Comparison of ENCODE assay signal across 20 cellular contexts in the genomic region with DNA sequence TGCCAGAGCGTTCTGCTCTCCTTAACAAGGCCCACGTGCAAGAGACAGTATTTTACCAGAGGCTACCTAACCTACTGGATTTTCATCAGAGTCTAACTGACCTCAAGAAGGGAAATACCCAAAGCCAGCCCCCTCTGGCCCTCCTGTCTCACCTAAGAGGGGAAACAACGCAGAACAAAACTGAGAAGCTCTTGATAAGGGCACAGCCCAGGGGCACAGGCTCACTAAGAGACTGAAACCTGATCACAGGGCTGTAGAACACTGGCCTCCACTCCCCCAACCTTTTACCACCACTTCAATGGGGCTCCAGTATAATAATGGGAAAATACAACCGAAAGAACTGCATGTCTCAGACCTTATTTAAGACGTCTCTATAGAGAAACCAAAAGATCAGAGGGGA.
DNase-seq lines count a peak whose midpoint lies in the region; ATAC-seq and TF ChIP-seq lines count a peak whose summit lies in the region.
"Had no signal": no experiment of that assay in that cellular context is flagged by ENCODE, and none has a peak within 500 bp of the region (broad histone marks: within the 10 kb centered on the region; RNA-seq: fewer than 3 reads in every experiment).

No MANE protein-coding gene starts in this region.

- no peaks in the 10 kb centered on the region for H3K27me3 Mint-ChIP-seq in type B pancreatic cell
- H3K27me3 Mint-ChIP-seq: naive B cell had no signal

- no peaks in the 10 kb centered on the region for H3K4me1 Mint-ChIP-seq in stimulated activated effector memory CD8-positive, alpha-beta T cell treated with anti-CD3 and anti-CD28 coated beads, Interleukin-12 subunit alpha, Interleukin-12 subunit beta, amount 100 ng/mL, for 72 hours
- no peaks in the 10 kb centered on the region for H3K4me1 Mint-ChIP-seq in type B pancreatic cell (ENCODE audit: unreplicated experiment)
- H3K4me1 Mint-ChIP-seq: naive B cell had no signal

- peak; percentile 18 for DNase-seq in GM10266 (ENCODE audit: extremely low spot score)
- DNase-seq in stimulated activated effector memory CD8-positive, alpha-beta T cell treated with anti-CD3 and anti-CD28 coated beads, Interleukin-12 subunit alpha, Interleukin-12 subunit beta, amount 100 ng/mL, for 72 hours (ENCODE audit: low spot score in 2 of 2) = no peak
- DNase-seq in HCEC 1CT = no peak
- no peak for DNase-seq in type B pancreatic cell (ENCODE audit: extremely low spot score, unreplicated experiment)
- no peak for DNase-seq in cardiac septum (ENCODE audit: low spot score)
- DNase-seq: activated CD4-positive, CD25-positive, alpha-beta regulatory T cell; activated T-cell treated with anti-CD3 and anti-CD28 coated beads, Interleukin-2, amount 50 U/mL, for 48 hours; naive B cell; NCI-H2081; NCI-H774; pancreas; sigmoid colon; stimulated activated naive CD8-positive, alpha-beta T cell treated with anti-CD3 and anti-CD28 coated beads, Interleukin-15, Interleukin-2, amounts not matched to agents 100 U/mL and 50 U/mL, for 24 hours; upper lobe of left lung had no signal

- TF ChIP-seq CTCF in GM10266 (IDR thresholded peaks at IDR 0.05; ENCODE audit: control insufficient read depth, insufficient read depth, low read depth, missing control alignments) (no peak), type B pancreatic cell (conservative IDR thresholded peaks at IDR 0.05) (no peak)

- no peaks in the 10 kb centered on the region for H3K36me3 Mint-ChIP-seq in stimulated activated effector memory CD8-positive, alpha-beta T cell treated with anti-CD3 and anti-CD28 coated beads, Interleukin-12 subunit alpha, Interleukin-12 subunit beta, amount 100 ng/mL, for 72 hours
- no peaks in the 10 kb centered on the region for H3K36me3 Mint-ChIP-seq in type B pancreatic cell
- H3K36me3 Mint-ChIP-seq: naive B cell had no signal

- no peaks in the 10 kb centered on the region for H3K9me3 Mint-ChIP-seq in stimulated activated effector memory CD8-positive, alpha-beta T cell treated with anti-CD3 and anti-CD28 coated beads, Interleukin-12 subunit alpha, Interleukin-12 subunit beta, amount 100 ng/mL, for 72 hours
- peaks cover 4% of the 10 kb centered on the region for H3K9me3 Mint-ChIP-seq in type B pancreatic cell

- intact Hi-C loops in cardiac septum (cut with DNase I) = no loop called here

- H3K4me3 Mint-ChIP-seq in stimulated activated effector memory CD8-positive, alpha-beta T cell treated with anti-CD3 and anti-CD28 coated beads, Interleukin-12 subunit alpha, Interleukin-12 subunit beta, amount 100 ng/mL, for 72 hours = no peak overlapping the region
- H3K4me3 Mint-ChIP-seq in type B pancreatic cell = no peak overlapping the region

- no peak overlapping the region for H3K27ac Mint-ChIP-seq in stimulated activated effector memory CD8-positive, alpha-beta T cell treated with anti-CD3 and anti-CD28 coated beads, Interleukin-12 subunit alpha, Interleukin-12 subunit beta, amount 100 ng/mL, for 72 hours
- H3K27ac Mint-ChIP-seq in type B pancreatic cell = no peak overlapping the region
- H3K27ac Mint-ChIP-seq: activated naive CD4-positive, alpha-beta T cell treated with anti-CD3 and anti-CD28 coated beads, Interleukin-2, amount 50 U/mL, for 72 hours; naive B cell had no signal

- peak; percentile 96 for ATAC-seq in GM18868 (IDR thresholded peaks at IDR 0.05; ENCODE audit: unreplicated experiment)
- ATAC-seq in GM21529 (IDR thresholded peaks at IDR 0.05; ENCODE audit: unreplicated experiment) = peak; percentile 66
- ATAC-seq in HG03565 (IDR thresholded peaks at IDR 0.05; ENCODE audit: unreplicated experiment) = peak; percentile 41
- no peak for ATAC-seq in stimulated activated effector memory CD8-positive, alpha-beta T cell treated with anti-CD3 and anti-CD28 coated beads, Interleukin-12 subunit alpha, Interleukin-12 subunit beta, amount 100 ng/mL, for 72 hours
- ATAC-seq: activated naive CD4-positive, alpha-beta T cell treated with anti-CD3 and anti-CD28 coated beads, Interleukin-2, amount 50 U/mL, for 72 hours; K562; Panc1; pancreas; stimulated activated naive CD8-positive, alpha-beta T cell treated with anti-CD3 and anti-CD28 coated beads, Interleukin-15, Interleukin-2, amounts not matched to agents 100 U/mL and 50 U/mL, for 24 hours had no signal
